In the genomic region with DNA sequence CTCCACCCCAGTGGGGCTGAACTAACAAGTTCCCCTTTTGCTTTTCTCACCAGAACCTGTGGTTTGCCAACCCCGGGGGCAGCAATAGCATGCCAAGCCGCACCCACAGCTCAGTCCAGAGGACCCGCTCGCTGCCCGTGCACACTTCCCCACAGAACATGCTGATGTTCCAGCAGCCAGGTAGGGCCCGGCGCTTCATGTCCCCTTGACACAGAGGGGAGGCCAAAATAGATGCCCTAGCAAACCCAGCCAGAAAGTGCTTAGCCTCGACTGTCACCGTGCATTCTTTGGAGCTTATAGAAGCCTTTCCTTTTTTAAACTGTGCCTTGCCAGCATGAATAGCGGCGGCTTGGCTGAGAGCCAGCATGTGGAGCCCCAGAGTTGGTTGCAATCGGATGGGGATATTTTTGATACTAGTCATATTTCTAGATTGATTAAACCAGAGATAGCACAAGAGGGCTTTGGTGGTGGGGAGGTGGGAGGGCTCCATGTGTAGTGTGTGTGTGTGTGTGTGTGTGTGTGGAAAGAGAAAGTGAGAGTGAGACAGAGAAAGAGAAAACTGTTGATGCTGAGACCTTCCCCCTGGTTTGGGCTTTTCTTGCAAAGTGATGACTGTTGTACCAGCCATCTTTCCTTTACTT, we compare ENCODE assay signal across 8 cellular contexts.
DNase-seq lines count a peak whose midpoint lies in the region; ATAC-seq, FAIRE-seq and TF ChIP-seq lines count a peak whose summit lies in the region.

No MANE protein-coding gene starts in this region.

- H3K9me3 ChIP-seq in T-helper 17 cell (ENCODE audit: control insufficient read depth, low read length, poor library complexity, severe bottlenecking) (no peaks in the 10 kb centered on the region), ascending aorta (no peaks in the 10 kb centered on the region)

- H3K27me3 ChIP-seq in ascending aorta = no peaks in the 10 kb centered on the region

- peaks cover 4% of the 10 kb centered on the region for H3K36me3 Mint-ChIP-seq in T-helper 17 cell (ENCODE audit: low read depth)
- no peaks in the 10 kb centered on the region for H3K36me3 Mint-ChIP-seq in mesothelial cell of epicardium

- peak; percentile 40 for DNase-seq in AG09319 (ENCODE audit: extremely low read depth, low read depth)
- peak; percentile 20 for DNase-seq in H54 (ENCODE audit: insufficient read length, low spot score)
- no peak for DNase-seq in T-helper 17 cell
- peak in 1 of 2 donors; percentile 85 for DNase-seq in ascending aorta (ENCODE audit: low spot score in 2 of 2)
- no peak for DNase-seq in mesothelial cell of epicardium (ENCODE audit: low spot score in 2 of 2, unreplicated experiment in 2 of 2)
- peak; percentile 79 for DNase-seq in urothelium cell line (ENCODE audit: low spot score)
- DNase-seq in 8988T = no peak

- no peak for TF ChIP-seq CTCF in AG09319 (IDR thresholded peaks at IDR 0.05; ENCODE audit: low read depth, low read length)
- no peak for TF ChIP-seq CTCF in ascending aorta (IDR thresholded peaks at IDR 0.05)
- no peak for TF ChIP-seq CTCF in mesothelial cell of epicardium (IDR thresholded peaks at IDR 0.05; ENCODE audit: unreplicated experiment)

- H3K9me3 Mint-ChIP-seq in mesothelial cell of epicardium = no peaks in the 10 kb centered on the region

- H3K27ac Mint-ChIP-seq in T-helper 17 cell (peak overlapping the region; percentile 51), mesothelial cell of epicardium (peak overlapping the region; percentile 30)

- peak overlapping the region in 1 of 2 donors; percentile 35 for H3K4me3 ChIP-seq in ascending aorta

- peaks cover 21 to 37% of the 10 kb centered on the region in 2 donors for H3K4me1 ChIP-seq in ascending aorta

- no peak for TF ChIP-seq POLR2A in H54 (IDR thresholded peaks at IDR 0.05; ENCODE audit: low read depth, low read length)

- no peak for FAIRE-seq in H54 (lab: Jason Lieb, UNC)
- peak; percentile 90 for FAIRE-seq in urothelium cell line (lab: Jason Lieb, UNC)

- H3K27ac ChIP-seq in ascending aorta = peak overlapping the region; percentile 90 to 97

- ATAC-seq in T-helper 17 cell = no peak
- no peak for ATAC-seq in GM21723 (IDR thresholded peaks at IDR 0.05; ENCODE audit: unreplicated experiment)

- H3K4me1 Mint-ChIP-seq in T-helper 17 cell = peaks cover 23% of the 10 kb centered on the region
- H3K4me1 Mint-ChIP-seq in mesothelial cell of epicardium = peaks cover 15% of the 10 kb centered on the region

- H3K36me3 ChIP-seq in ascending aorta = peaks cover 28 to 49% of the 10 kb centered on the region in 2 donors

- no peak overlapping the region for H3K4me3 Mint-ChIP-seq in T-helper 17 cell
- H3K4me3 Mint-ChIP-seq in mesothelial cell of epicardium = no peak overlapping the region

- intact Hi-C loops in ascending aorta (cut with DNase I) = no loop called here

- H3K27me3 Mint-ChIP-seq in T-helper 17 cell (no peaks in the 10 kb centered on the region), mesothelial cell of epicardium (ENCODE audit: low read depth) (no peaks in the 10 kb centered on the region)

Comparison
In these comparisons a context has a peak if more than half of its experiments do, and no peak if none do; other contexts are left out.
1. DNase-seq: peak in AG09319 (single experiment), H54 (single experiment) and urothelium cell line (single experiment); none in T-helper 17 cell (0 of 3), mesothelial cell of epicardium (0 of 2) and 8988T (single experiment).